ENCODE assay signal across 24 cellular contexts in the genomic region with DNA sequence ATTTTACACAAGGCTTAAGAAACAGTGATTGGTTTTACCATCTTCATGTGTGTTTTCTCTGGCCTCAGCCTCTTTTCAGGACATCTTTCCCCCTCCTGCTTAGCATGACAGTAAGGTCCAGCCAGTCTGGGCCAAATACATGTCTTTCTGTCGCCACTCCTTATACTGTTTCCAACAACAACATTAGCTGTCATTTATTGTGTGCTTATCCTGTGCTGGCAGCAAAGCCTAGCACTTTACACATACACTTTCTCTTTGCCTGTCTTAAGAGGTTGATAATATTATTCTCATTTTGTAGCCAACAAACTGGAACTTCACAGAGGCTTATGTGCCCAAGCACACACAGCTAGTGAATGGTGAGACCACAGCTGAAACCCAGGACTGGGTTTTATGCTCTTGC. TPM values are rescaled to one million over a fixed set of nuclear protein-coding genes. Genes with fewer than 3 reads are reported as not detected.
DNase-seq lines count a peak whose midpoint lies in the region; ATAC-seq and TF ChIP-seq lines count a peak whose summit lies in the region.
"Had no signal": no experiment of that assay in that cellular context is flagged by ENCODE, and none has a peak within 500 bp of the region (broad histone marks: within the 10 kb centered on the region; RNA-seq: fewer than 3 reads in every experiment).

No MANE protein-coding gene starts in this region.

- ATAC-seq in heart left ventricle: peak; percentile 16 to 45 (median 26)
- peak; percentile 25 for ATAC-seq in GM21619 (IDR thresholded peaks at IDR 0.05; ENCODE audit: unreplicated experiment)
- ATAC-seq in GM21447 (IDR thresholded peaks at IDR 0.05; ENCODE audit: unreplicated experiment): no peak
- ATAC-seq: body of pancreas had no signal

- TF ChIP-seq CTCF in heart left ventricle (IDR thresholded peaks at IDR 0.05) (no peak), right atrium auricular region (IDR thresholded peaks at IDR 0.05) (no peak), lower leg skin (IDR thresholded peaks at IDR 0.05) (no peak)

- WGBS in heart left ventricle, 4 donors: 44 to 49% (median 48%) methylated on average over 1 of the region's 1 CpG
- 77 to 83% methylated on average over 1 of the region's 1 CpG for WGBS in lower leg skin, 2 donors

- H3K9me3 ChIP-seq in heart left ventricle (no peaks in the 10 kb centered on the region), right atrium auricular region (no peaks in the 10 kb centered on the region)
- H3K9me3 ChIP-seq: body of pancreas, esophagus muscularis mucosa, Peyer's patch, transverse colon had no signal

- intact Hi-C loops in heart left ventricle (cut with DNase I) (no loop called here), lower leg skin (cut with DNase I; ENCODE audit: low total_unique reads) (no loop called here)

- H3K27me3 ChIP-seq in heart left ventricle (no peaks in the 10 kb centered on the region), right atrium auricular region (no peaks in the 10 kb centered on the region)
- H3K27me3 ChIP-seq: body of pancreas, esophagus muscularis mucosa, Peyer's patch, transverse colon had no signal

- DNase-seq in heart left ventricle (no peak), right atrium auricular region (ENCODE audit: low spot score) (no peak), astrocyte of the hippocampus (ENCODE audit: low read depth, low spot score) (peak; percentile 15), H4 (ENCODE audit: low spot score) (no peak), lower leg skin (ENCODE audit: low spot score in 2 of 2) (no peak), HuH-7.5 (ENCODE audit: low spot score) (no peak)
- DNase-seq: activated CD4-positive, alpha-beta T cell treated with anti-CD3 and anti-CD28 coated beads, Interleukin-2, amount 10 ng/mL, durations not matched to agents 7 days and 5 days; activated CD8-positive, alpha-beta memory T cell treated with anti-CD3 and anti-CD28 coated beads, Interleukin-2, amount 50 U/mL, for 4 hours; body of pancreas; Calu3; effector CD8-positive, alpha-beta T cell; GOT3; kidney; NCI-H1436; NCI-H510A; NK-92 treated with Interleukin-12 subunit alpha and Interleukin-12 subunit beta, amount 100 ng/mL, for 24 hours; Peyer's patch; retina; stimulated activated CD4-positive, alpha-beta T cell treated with anti-CD3 and anti-CD28 coated beads, Interleukin-4, amount 100 ng/mL, for 4 hours; transverse colon had no signal

- H3K36me3 ChIP-seq in heart left ventricle (peaks cover 0 to 9% (median 0%) of the 10 kb centered on the region in 9 donors), right atrium auricular region (no peaks in the 10 kb centered on the region)
- H3K36me3 ChIP-seq: Peyer's patch, transverse colon had no signal

- TF ChIP-seq POLR2A in heart left ventricle (IDR thresholded peaks at IDR 0.05) (no peak), lower leg skin (IDR thresholded peaks at IDR 0.05) (no peak)

- H3K4me3 ChIP-seq in heart left ventricle: no peak overlapping the region
- H3K4me3 ChIP-seq in right atrium auricular region: no peak overlapping the region
- H3K4me3 ChIP-seq in lower leg skin (ENCODE audit: low read depth, poor library complexity, severe bottlenecking): no peak overlapping the region
- H3K4me3 ChIP-seq: body of pancreas, esophagus muscularis mucosa, Peyer's patch, transverse colon had no signal

- H3K27ac ChIP-seq in heart left ventricle (no peak overlapping the region), right atrium auricular region (no peak overlapping the region)
- H3K27ac ChIP-seq: esophagus muscularis mucosa, Peyer's patch, transverse colon, VCaP had no signal

- peaks cover 0 to 33% (median 10%) of the 10 kb centered on the region in 12 donors for H3K4me1 ChIP-seq in heart left ventricle
- H3K4me1 ChIP-seq in right atrium auricular region: peaks cover 0 to 35% of the 10 kb centered on the region in 2 donors
- H3K4me1 ChIP-seq: transverse colon had no signal

RNA-seq across cellular contexts. Expression of gene B3GALNT1, which starts 37.8 kb away (rescaled TPM):
- total RNA-seq in heart left ventricle (10 to 100 TPM; 42.0 to 94.6 (median 67.0) TPM), right atrium auricular region (10 to 100 TPM; 27.6 to 70.2 TPM), lower leg skin (10 to 100 TPM in 1 of 4 donors, 1 to 10 TPM in 3; 2.3 to 11.8 (median 9.5) TPM)
- 10 to 100 TPM; 15.2 to 40.3 TPM for polyA plus RNA-seq in heart left ventricle
- 6.7 and 15.8 TPM in 2 replicates for total RNA-seq in H4 (2014; rRNA removed; shearing (Covaris generic))
